ENCODE assay signal across 34 cellular contexts in the genomic region with DNA sequence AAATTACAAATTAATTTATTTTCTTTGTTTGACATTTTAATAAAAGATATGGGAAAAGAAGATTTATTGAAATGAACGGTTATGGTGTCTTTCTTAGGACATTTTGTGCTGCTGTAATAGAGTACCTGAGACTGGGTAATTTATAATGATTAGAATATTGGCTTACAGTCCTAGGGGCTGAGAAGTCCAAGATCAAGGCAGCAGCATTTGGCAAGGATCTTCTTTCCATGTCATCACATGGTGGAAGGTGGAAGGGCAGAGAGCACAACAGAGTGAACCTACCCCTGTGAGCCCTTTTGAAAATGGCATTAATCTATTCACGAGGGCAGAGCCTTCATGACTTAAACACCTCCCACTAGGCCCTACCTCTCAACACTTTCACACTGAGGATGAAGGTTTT.
"Had no signal": no experiment of that assay in that cellular context is flagged by ENCODE, and none has a peak within 500 bp of the region (broad histone marks: within the 10 kb centered on the region; RNA-seq: fewer than 3 reads in every experiment).

No MANE protein-coding gene starts in this region.

- H3K4me3 ChIP-seq: MG63 had no signal

- DNase-seq: Karpas-422, Kasumi-1, MG63, MM.1S, MV-4-11, NCI-H1048, NCI-H1092, NCI-H1092 treated with DMSO at 0.1 percent for 48 hours, NCI-H1105, NCI-H1105 treated with DMSO at 0.1 percent for 48 hours, NCI-H1417, NCI-H1417 treated with DMSO at 0.1 percent for 48 hours, NCI-H1436, NCI-H1436 treated with DMSO at 0.1 percent for 48 hours, NCI-H146, NCI-H1694, NCI-H1694 treated with DMSO at 0.1 percent for 48 hours, NCI-H187, NCI-H187 treated with DMSO at 0.1 percent for 48 hours, NCI-H1930, NCI-H2029, NCI-H2029 treated with DMSO at 0.1 percent for 48 hours, NCI-H2081, NCI-H2081 treated with DMSO at 0.1 percent for 48 hours, NCI-H2107, NCI-H2171, NCI-H2171 treated with DMSO at 0.1 percent for 48 hours, NCI-H2227 treated with DMSO at 0.1 percent for 48 hours, NCI-H226, NCI-H345, NCI-H446, NCI-H446 treated with DMSO at 0.1 percent for 48 hours, NCI-H510A, NCI-H510A treated with DMSO at 0.1 percent for 48 hours had no signal

- H3K27me3 ChIP-seq: MG63 had no signal

- H3K9me3 ChIP-seq: MG63 had no signal
